In the genomic region with DNA sequence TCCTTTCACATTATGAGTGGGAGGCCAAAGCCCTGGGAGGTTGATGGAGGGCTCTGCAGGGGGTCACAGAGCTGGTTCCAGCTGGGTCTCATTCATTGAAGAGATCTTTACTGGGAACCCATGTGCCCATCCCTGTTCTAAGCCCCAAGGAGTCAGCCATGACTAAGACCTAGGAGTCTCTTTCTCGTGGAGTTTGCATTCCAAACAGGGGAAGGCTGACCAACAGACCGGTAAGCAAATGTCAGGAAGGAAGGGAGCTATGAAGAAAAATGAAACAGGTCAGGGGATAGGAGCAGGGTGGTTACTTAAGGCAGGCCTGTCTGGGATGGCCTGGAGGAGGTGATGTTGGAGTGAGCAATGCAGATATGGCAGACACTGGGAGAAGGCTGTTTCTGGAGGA, we compare ENCODE assay signal across 21 cellular contexts. TPM values are rescaled to one million over a fixed set of nuclear protein-coding genes. Genes with fewer than 3 reads are reported as not detected.
"Had no signal": no experiment of that assay in that cellular context is flagged by ENCODE, and none has a peak within 500 bp of the region (broad histone marks: within the 10 kb centered on the region; RNA-seq: fewer than 3 reads in every experiment).

No MANE protein-coding gene starts in this region.

- DNase-seq: activated CD4-positive, alpha-beta memory T cell treated with anti-CD3 and anti-CD28 coated beads for 36 hours; activated CD4-positive, alpha-beta T cell treated with anti-CD3 and anti-CD28 coated beads, Interleukin-2, amount 10 ng/mL, durations not matched to agents 7 days and 5 days; activated CD4-positive, CD25-positive, alpha-beta regulatory T cell; activated CD8-positive, alpha-beta memory T cell treated with anti-CD3 and anti-CD28 coated beads for 24 hours; activated effector memory CD4-positive, alpha-beta T cell treated with anti-CD3 and anti-CD28 coated beads, Interleukin-2, amount 50 U/mL, for 16 hours; activated naive CD4-positive, alpha-beta T cell treated with Interleukin-2 at 50 U/mL for 16 hours; activated naive CD8-positive, alpha-beta T cell treated with anti-CD3 and anti-CD28 coated beads, Interleukin-2, amount 50 U/mL, for 24 hours; activated T-cell treated with anti-CD3 and anti-CD28 coated beads, Interleukin-2, amount 50 U/mL, for 4 hours; amniotic stem cell; Kasumi-1; KBM-7; NCI-H2029; NCI-H2107; NCI-H345; NCI-H510A treated with DMSO at 0.1 percent for 48 hours; SIG-M5; T-cell; T-helper 2 cell; T1000 had no signal

- H3K4me1 ChIP-seq: ascending aorta had no signal

- H3K27ac ChIP-seq: ascending aorta had no signal

- H3K36me3 ChIP-seq: ascending aorta had no signal

- ATAC-seq: activated naive CD4-positive, alpha-beta T cell treated with anti-CD3 and anti-CD28 coated beads, Interleukin-2, amount 50 U/mL, for 72 hours; activated naive CD8-positive, alpha-beta T cell treated with anti-CD3 and anti-CD28 coated beads, Interleukin-2, amount 50 U/mL, for 24 hours; activated T-cell treated with anti-CD3 and anti-CD28 coated beads, Interleukin-2, amount 50 U/mL, for 4 hours; T-cell had no signal

- H3K9me3 ChIP-seq: ascending aorta had no signal

- H3K27me3 ChIP-seq: ascending aorta had no signal

- H3K4me3 ChIP-seq: ascending aorta had no signal

RNA-seq across cellular contexts. Expression of gene SYNDIG1L, which starts 31.5 kb away (rescaled TPM):
- total RNA-seq: activated CD4-positive, alpha-beta memory T cell treated with anti-CD3 and anti-CD28 coated beads for 36 hours; activated CD4-positive, alpha-beta T cell treated with anti-CD3 and anti-CD28 coated beads, Interleukin-2, amount 10 ng/mL, durations not matched to agents 7 days and 5 days; activated naive CD4-positive, alpha-beta T cell treated with anti-CD3 and anti-CD28 coated beads, Interleukin-2, amount 50 U/mL, for 72 hours; activated T-cell treated with anti-CD3 and anti-CD28 coated beads, Interleukin-2, amount 50 U/mL, for 4 hours; ascending aorta had no signal

RNA-seq across cellular contexts. Expression of gene VRTN, which starts 46.3 kb away (rescaled TPM):
- total RNA-seq: activated CD4-positive, alpha-beta memory T cell treated with anti-CD3 and anti-CD28 coated beads for 36 hours; activated CD4-positive, alpha-beta T cell treated with anti-CD3 and anti-CD28 coated beads, Interleukin-2, amount 10 ng/mL, durations not matched to agents 7 days and 5 days; activated naive CD4-positive, alpha-beta T cell treated with anti-CD3 and anti-CD28 coated beads, Interleukin-2, amount 50 U/mL, for 72 hours; ascending aorta had no signal
